In the genomic region with DNA sequence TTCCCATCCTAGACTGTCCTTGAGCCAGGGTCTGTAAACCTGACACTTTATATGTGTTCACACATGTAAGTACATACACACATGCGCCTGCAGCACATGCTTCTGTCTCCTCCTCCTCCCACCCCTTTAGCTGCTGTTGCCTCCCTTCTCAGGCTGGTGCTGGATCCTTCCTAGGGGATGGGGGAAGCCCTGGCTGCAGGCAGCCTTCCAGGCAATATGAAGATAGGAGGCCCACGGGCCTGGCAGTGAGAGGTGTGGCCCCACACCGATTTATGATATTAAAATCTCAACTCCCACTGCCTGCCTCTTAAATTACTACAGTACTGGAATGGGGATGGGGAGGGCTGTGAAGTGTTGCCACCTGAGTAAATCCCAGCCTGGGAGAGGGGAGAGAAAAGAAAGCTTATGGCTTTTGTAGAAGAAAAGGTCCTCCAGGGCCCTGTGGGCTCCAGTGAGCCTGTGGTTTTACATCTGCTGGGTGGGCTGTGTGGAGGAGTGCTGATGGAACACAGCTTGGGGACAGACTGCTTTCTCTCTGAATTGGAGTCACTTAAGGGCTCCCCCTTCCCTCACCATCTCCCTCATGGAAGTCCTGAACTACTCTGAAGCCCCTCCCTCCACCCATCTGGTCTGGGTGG, we compare ENCODE assay signal across 2 cellular contexts.
TF ChIP-seq lines count a peak whose summit lies in the region.

No MANE protein-coding gene starts in this region.

TF ChIP-seq in HepG2, 621 proteins besides CTCF, POLR2A, EP300 and RAD21 (continues in another document):
- TF ChIP-seq, protein P1, sequence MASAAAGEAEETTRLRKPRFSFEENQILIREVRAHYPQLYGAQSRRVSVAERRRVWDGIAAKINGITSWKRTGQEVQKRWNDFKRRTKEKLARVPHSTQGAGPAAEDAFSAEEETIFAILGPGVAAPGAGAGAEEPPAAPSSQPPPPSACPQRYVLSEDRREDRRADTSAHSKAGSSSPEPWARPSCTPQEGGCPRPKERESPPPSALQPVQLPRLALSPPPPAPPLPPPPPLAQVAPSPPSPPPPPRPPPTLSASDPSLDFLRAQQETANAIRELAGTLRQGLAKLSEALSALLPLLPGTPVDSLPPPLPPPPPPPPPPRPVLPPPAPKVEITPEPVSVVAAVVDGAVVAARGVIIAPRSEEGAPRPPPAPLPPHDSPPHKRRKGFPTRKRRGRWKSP (CRISPR knock-in tag; IDR thresholded peaks at IDR 0.05): no peak
- no peak for TF ChIP-seq SIN3B (IDR thresholded peaks at IDR 0.05; ENCODE audit: low read length)
- TF ChIP-seq WIZ (CRISPR knock-in tag; IDR thresholded peaks at IDR 0.05): no peak
- TF ChIP-seq FOXC1 (CRISPR knock-in tag; IDR thresholded peaks at IDR 0.05; ENCODE audit: borderline replicate concordance): no peak
- TF ChIP-seq SRY (CRISPR knock-in tag; IDR thresholded peaks at IDR 0.05): no peak
- TF ChIP-seq GTF2F1 (IDR thresholded peaks at IDR 0.05; ENCODE audit: low read length): no peak
- TF ChIP-seq PAX8 (CRISPR knock-in tag; IDR thresholded peaks at IDR 0.05; ENCODE audit: borderline replicate concordance): no peak
- no peak for TF ChIP-seq GATAD1 (CRISPR knock-in tag; IDR thresholded peaks at IDR 0.05)
- TF ChIP-seq NR1H2 (CRISPR knock-in tag; IDR thresholded peaks at IDR 0.05; ENCODE audit: borderline replicate concordance, low read depth): no peak
- no peak for TF ChIP-seq SATB2 (CRISPR knock-in tag; IDR thresholded peaks at IDR 0.05)
- TF ChIP-seq FOSL2 (CRISPR knock-in tag; IDR thresholded peaks at IDR 0.05): no peak
- no peak for TF ChIP-seq SRSF4 (IDR thresholded peaks at IDR 0.05; ENCODE audit: low read depth, low read length, poor library complexity, severe bottlenecking)
- TF ChIP-seq AGO2 (optimal IDR thresholded peaks at IDR 0.05; ENCODE audit: low read depth, low read length): no peak
- TF ChIP-seq KLF9 (CRISPR knock-in tag; IDR thresholded peaks at IDR 0.05; ENCODE audit: low read depth): no peak
- TF ChIP-seq, protein P2, sequence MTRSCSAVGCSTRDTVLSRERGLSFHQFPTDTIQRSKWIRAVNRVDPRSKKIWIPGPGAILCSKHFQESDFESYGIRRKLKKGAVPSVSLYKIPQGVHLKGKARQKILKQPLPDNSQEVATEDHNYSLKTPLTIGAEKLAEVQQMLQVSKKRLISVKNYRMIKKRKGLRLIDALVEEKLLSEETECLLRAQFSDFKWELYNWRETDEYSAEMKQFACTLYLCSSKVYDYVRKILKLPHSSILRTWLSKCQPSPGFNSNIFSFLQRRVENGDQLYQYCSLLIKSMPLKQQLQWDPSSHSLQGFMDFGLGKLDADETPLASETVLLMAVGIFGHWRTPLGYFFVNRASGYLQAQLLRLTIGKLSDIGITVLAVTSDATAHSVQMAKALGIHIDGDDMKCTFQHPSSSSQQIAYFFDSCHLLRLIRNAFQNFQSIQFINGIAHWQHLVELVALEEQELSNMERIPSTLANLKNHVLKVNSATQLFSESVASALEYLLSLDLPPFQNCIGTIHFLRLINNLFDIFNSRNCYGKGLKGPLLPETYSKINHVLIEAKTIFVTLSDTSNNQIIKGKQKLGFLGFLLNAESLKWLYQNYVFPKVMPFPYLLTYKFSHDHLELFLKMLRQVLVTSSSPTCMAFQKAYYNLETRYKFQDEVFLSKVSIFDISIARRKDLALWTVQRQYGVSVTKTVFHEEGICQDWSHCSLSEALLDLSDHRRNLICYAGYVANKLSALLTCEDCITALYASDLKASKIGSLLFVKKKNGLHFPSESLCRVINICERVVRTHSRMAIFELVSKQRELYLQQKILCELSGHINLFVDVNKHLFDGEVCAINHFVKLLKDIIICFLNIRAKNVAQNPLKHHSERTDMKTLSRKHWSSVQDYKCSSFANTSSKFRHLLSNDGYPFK (CRISPR knock-in tag; IDR thresholded peaks at IDR 0.05; ENCODE audit: borderline replicate concordance): no peak
- no peak for TF ChIP-seq TAF15 (IDR thresholded peaks at IDR 0.05; ENCODE audit: low read depth, low read length, poor library complexity, severe bottlenecking)
- TF ChIP-seq NFYC (CRISPR knock-in tag; IDR thresholded peaks at IDR 0.05): no peak
- TF ChIP-seq, protein P3, sequence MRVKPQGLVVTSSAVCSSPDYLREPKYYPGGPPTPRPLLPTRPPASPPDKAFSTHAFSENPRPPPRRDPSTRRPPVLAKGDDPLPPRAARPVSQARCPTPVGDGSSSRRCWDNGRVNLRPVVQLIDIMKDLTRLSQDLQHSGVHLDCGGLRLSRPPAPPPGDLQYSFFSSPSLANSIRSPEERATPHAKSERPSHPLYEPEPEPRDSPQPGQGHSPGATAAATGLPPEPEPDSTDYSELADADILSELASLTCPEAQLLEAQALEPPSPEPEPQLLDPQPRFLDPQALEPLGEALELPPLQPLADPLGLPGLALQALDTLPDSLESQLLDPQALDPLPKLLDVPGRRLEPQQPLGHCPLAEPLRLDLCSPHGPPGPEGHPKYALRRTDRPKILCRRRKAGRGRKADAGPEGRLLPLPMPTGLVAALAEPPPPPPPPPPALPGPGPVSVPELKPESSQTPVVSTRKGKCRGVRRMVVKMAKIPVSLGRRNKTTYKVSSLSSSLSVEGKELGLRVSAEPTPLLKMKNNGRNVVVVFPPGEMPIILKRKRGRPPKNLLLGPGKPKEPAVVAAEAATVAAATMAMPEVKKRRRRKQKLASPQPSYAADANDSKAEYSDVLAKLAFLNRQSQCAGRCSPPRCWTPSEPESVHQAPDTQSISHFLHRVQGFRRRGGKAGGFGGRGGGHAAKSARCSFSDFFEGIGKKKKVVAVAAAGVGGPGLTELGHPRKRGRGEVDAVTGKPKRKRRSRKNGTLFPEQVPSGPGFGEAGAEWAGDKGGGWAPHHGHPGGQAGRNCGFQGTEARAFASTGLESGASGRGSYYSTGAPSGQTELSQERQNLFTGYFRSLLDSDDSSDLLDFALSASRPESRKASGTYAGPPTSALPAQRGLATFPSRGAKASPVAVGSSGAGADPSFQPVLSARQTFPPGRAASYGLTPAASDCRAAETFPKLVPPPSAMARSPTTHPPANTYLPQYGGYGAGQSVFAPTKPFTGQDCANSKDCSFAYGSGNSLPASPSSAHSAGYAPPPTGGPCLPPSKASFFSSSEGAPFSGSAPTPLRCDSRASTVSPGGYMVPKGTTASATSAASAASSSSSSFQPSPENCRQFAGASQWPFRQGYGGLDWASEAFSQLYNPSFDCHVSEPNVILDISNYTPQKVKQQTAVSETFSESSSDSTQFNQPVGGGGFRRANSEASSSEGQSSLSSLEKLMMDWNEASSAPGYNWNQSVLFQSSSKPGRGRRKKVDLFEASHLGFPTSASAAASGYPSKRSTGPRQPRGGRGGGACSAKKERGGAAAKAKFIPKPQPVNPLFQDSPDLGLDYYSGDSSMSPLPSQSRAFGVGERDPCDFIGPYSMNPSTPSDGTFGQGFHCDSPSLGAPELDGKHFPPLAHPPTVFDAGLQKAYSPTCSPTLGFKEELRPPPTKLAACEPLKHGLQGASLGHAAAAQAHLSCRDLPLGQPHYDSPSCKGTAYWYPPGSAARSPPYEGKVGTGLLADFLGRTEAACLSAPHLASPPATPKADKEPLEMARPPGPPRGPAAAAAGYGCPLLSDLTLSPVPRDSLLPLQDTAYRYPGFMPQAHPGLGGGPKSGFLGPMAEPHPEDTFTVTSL (CRISPR knock-in tag; IDR thresholded peaks at IDR 0.05; ENCODE audit: borderline replicate concordance): no peak
- TF ChIP-seq ZNF747 (CRISPR knock-in tag; IDR thresholded peaks at IDR 0.05; ENCODE audit: borderline replicate concordance): peak; percentile 83; the same call in 1 of the 2 replicates
- TF ChIP-seq MIER2 (CRISPR knock-in tag; IDR thresholded peaks at IDR 0.05): no peak
- TF ChIP-seq ETV6 (CRISPR knock-in tag; conservative IDR thresholded peaks at IDR 0.05): no peak
- no peak for TF ChIP-seq SNAI1 (CRISPR knock-in tag; IDR thresholded peaks at IDR 0.05; ENCODE audit: borderline replicate concordance)
- TF ChIP-seq ZNF430 (CRISPR knock-in tag; IDR thresholded peaks at IDR 0.05): no peak

TF ChIP-seq in WTC11, 78 proteins besides CTCF, POLR2A, EP300 and RAD21:
- TF ChIP-seq, protein P4, sequence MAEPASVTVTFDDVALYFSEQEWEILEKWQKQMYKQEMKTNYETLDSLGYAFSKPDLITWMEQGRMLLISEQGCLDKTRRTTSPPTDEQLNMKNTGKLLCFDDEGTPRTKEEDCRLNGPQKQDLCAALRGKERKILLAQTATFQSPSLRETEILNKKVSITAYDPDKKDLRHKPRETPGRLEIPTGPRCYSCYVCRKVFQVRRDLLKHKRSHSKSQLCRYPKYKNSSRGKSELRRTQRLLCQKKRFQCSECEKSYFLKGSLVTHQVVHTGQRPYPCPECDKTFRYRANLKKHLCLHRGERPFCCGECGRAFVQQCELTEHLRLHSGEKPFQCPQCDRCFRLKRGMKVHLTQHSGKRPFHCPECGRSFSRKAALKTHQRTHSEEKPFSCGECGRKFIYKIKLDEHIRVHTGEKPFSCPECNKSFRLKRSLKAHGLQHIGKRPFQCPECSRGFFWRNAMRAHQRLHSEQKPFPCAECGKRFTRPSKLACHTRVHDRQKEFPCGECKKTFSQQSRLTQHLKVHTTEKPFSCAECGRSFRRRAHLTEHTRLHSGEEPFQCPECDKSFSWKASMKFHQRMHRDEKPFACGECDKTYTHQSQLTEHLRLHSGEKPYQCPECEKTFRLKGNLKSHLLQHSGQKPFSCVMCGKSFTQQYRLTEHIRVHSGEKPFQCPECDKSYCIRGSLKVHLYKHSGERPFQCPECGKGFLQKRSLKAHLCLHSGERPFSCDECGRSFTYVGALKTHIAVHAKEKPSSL (CRISPR knock-in tag; conservative IDR thresholded peaks at IDR 0.05): no peak
- TF ChIP-seq, protein P5, sequence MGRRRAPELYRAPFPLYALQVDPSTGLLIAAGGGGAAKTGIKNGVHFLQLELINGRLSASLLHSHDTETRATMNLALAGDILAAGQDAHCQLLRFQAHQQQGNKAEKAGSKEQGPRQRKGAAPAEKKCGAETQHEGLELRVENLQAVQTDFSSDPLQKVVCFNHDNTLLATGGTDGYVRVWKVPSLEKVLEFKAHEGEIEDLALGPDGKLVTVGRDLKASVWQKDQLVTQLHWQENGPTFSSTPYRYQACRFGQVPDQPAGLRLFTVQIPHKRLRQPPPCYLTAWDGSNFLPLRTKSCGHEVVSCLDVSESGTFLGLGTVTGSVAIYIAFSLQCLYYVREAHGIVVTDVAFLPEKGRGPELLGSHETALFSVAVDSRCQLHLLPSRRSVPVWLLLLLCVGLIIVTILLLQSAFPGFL (CRISPR knock-in tag; IDR thresholded peaks at IDR 0.05; ENCODE audit: borderline replicate concordance): no peak
- TF ChIP-seq, protein P6, sequence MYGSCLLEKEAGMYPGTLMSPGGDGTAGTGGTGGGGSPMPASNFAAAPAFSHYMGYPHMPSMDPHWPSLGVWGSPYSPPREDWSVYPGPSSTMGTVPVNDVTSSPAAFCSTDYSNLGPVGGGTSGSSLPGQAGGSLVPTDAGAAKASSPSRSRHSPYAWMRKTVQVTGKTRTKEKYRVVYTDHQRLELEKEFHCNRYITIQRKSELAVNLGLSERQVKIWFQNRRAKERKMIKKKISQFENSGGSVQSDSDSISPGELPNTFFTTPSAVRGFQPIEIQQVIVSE (CRISPR knock-in tag; IDR thresholded peaks at IDR 0.05; ENCODE audit: borderline replicate concordance): no peak
- TF ChIP-seq ZNF396 (CRISPR knock-in tag; IDR thresholded peaks at IDR 0.05; ENCODE audit: borderline replicate concordance): no peak
- TF ChIP-seq JAZF1 (CRISPR knock-in tag; IDR thresholded peaks at IDR 0.05): no peak
- no peak for TF ChIP-seq KAT7 (CRISPR knock-in tag; IDR thresholded peaks at IDR 0.05; ENCODE audit: borderline replicate concordance)
- TF ChIP-seq GTF2I (CRISPR knock-in tag; conservative IDR thresholded peaks at IDR 0.05): no peak
- TF ChIP-seq, protein P7, sequence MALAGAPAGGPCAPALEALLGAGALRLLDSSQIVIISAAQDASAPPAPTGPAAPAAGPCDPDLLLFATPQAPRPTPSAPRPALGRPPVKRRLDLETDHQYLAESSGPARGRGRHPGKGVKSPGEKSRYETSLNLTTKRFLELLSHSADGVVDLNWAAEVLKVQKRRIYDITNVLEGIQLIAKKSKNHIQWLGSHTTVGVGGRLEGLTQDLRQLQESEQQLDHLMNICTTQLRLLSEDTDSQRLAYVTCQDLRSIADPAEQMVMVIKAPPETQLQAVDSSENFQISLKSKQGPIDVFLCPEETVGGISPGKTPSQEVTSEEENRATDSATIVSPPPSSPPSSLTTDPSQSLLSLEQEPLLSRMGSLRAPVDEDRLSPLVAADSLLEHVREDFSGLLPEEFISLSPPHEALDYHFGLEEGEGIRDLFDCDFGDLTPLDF (CRISPR knock-in tag; IDR thresholded peaks at IDR 0.05): no peak
